20 cellular contexts compared by ENCODE assay signal in the genomic region with DNA sequence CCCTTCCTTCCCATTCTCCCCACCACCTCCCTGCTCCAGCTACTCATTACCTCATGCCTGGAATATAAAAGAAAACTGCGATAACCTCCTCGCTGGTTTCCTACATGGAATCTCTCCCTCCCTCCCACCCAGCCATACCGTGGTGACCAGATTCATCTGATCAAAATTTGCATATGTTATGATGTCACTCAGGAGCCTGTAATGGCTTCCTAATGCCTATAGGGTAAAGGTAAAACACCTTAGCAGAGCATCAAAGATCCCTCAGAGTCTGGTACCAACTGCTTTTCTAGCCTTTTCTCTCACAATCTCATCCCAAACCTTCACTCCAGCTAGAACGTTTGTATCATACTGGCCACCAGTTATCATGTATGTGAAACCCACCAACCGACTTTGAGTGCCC. TPM values are rescaled to one million over a fixed set of nuclear protein-coding genes. Genes with fewer than 3 reads are reported as not detected.
A peak's percentile ranks its signal among the peaks of the same experiment; 100 is the strongest.
DNase-seq lines count a peak whose midpoint lies in the region; ATAC-seq, FAIRE-seq and TF ChIP-seq lines count a peak whose summit lies in the region.
"Had no signal": no experiment of that assay in that cellular context is flagged by ENCODE, and none has a peak within 500 bp of the region (broad histone marks: within the 10 kb centered on the region; RNA-seq: fewer than 3 reads in every experiment).

No MANE protein-coding gene starts in this region.

- no peak for DNase-seq in activated CD4-positive, CD25-positive, alpha-beta regulatory T cell treated with anti-CD3 and anti-CD28 coated beads, Interleukin-2, amount 50 U/mL, for 72 hours
- DNase-seq in HuH-7 (ENCODE audit: low spot score) (peak; percentile 86), type B pancreatic cell (ENCODE audit: extremely low spot score, unreplicated experiment) (no peak), NCI-H2171 (lab: John Stamatoyannopoulos, UW) (no peak), NCI-H2107 (lab: John Stamatoyannopoulos, UW) (no peak), GM12891 (ENCODE audit: insufficient read length, low spot score) (no peak)
- DNase-seq: sigmoid colon had no signal

- H3K4me1 Mint-ChIP-seq in activated T-helper 17 cell treated with anti-CD3 and anti-CD28 coated beads, Interleukin-2, amount 50 U/mL, for 72 hours = peaks cover 5% of the 10 kb centered on the region
- H3K4me1 Mint-ChIP-seq in type B pancreatic cell (ENCODE audit: unreplicated experiment) = peaks cover 15% of the 10 kb centered on the region

- peaks cover 11% of the 10 kb centered on the region for H3K27me3 Mint-ChIP-seq in activated T-helper 17 cell treated with anti-CD3 and anti-CD28 coated beads, Interleukin-2, amount 50 U/mL, for 72 hours
- peaks cover 82% of the 10 kb centered on the region for H3K27me3 Mint-ChIP-seq in type B pancreatic cell

- no peak for FAIRE-seq in GM12891 (lab: Jason Lieb, UNC)
- FAIRE-seq: astrocyte, HTR-8/SVneo, kidney had no signal

- no peaks in the 10 kb centered on the region for H3K9me3 Mint-ChIP-seq in activated T-helper 17 cell treated with anti-CD3 and anti-CD28 coated beads, Interleukin-2, amount 50 U/mL, for 72 hours
- H3K9me3 Mint-ChIP-seq in type B pancreatic cell = no peaks in the 10 kb centered on the region
- H3K9me3 Mint-ChIP-seq: activated T-cell treated with anti-CD3 and anti-CD28 coated beads, Interleukin-2, amount 50 U/mL, for 24 hours; CD4-positive, CD25-positive, alpha-beta regulatory T cell had no signal

- ATAC-seq in activated CD4-positive, CD25-positive, alpha-beta regulatory T cell treated with anti-CD3 and anti-CD28 coated beads, Interleukin-2, amount 50 U/mL, for 24 hours = peak; percentile 37
- ATAC-seq in activated T-helper 17 cell treated with anti-CD3 and anti-CD28 coated beads, Interleukin-2, amount 50 U/mL, for 72 hours (replicated peaks) = peak; percentile 22

- peaks cover 11% of the 10 kb centered on the region for H3K36me3 Mint-ChIP-seq in activated T-helper 17 cell treated with anti-CD3 and anti-CD28 coated beads, Interleukin-2, amount 50 U/mL, for 72 hours (ENCODE audit: low read depth)
- H3K36me3 Mint-ChIP-seq in type B pancreatic cell = no peaks in the 10 kb centered on the region

- H3K4me3 Mint-ChIP-seq in activated T-helper 17 cell treated with anti-CD3 and anti-CD28 coated beads, Interleukin-2, amount 50 U/mL, for 72 hours = no peak overlapping the region
- H3K4me3 Mint-ChIP-seq in type B pancreatic cell = no peak overlapping the region
- H3K4me3 Mint-ChIP-seq: activated T-cell treated with anti-CD3 and anti-CD28 coated beads, Interleukin-2, amount 50 U/mL, for 24 hours had no signal

- peak overlapping the region; percentile 12 for H3K27ac Mint-ChIP-seq in activated T-helper 17 cell treated with anti-CD3 and anti-CD28 coated beads, Interleukin-2, amount 50 U/mL, for 72 hours
- peak overlapping the region; percentile 36 for H3K27ac Mint-ChIP-seq in type B pancreatic cell
- H3K27ac Mint-ChIP-seq: activated T-cell treated with anti-CD3 and anti-CD28 coated beads, Interleukin-2, amount 50 U/mL, for 24 hours had no signal

- no peak for TF ChIP-seq CTCF in type B pancreatic cell (conservative IDR thresholded peaks at IDR 0.05)

- TF ChIP-seq POLR2A in GM12891 (IDR thresholded peaks at IDR 0.05; ENCODE audit: low read depth, low read length) = no peak

TF ChIP-seq in GM12891, 5 proteins besides CTCF, POLR2A, EP300 and RAD21:
- no peak for TF ChIP-seq POLR2AphosphoS5 (IDR thresholded peaks at IDR 0.05; ENCODE audit: low read depth, low read length)
- TF ChIP-seq POU2F2 (IDR thresholded peaks at IDR 0.05; ENCODE audit: low read depth, low read length) = no peak
- no peak for TF ChIP-seq PAX5 (IDR thresholded peaks at IDR 0.05; ENCODE audit: insufficient read depth, low read length, severe bottlenecking)
- no peak for TF ChIP-seq SPI1 (IDR thresholded peaks at IDR 0.05; ENCODE audit: low read depth, low read length)
- TF ChIP-seq TAF1 (IDR thresholded peaks at IDR 0.05; ENCODE audit: low read depth, low read length) = no peak
TF ChIP-seq in GM12891: peak in this region for 0.

RNA-seq across cellular contexts. Expression of a gene that starts 19.6 kb away (rescaled TPM):
- under 1 TPM; 0.22 to 0.82 TPM for total RNA-seq in activated T-helper 17 cell treated with anti-CD3 and anti-CD28 coated beads, Interleukin-2, amount 50 U/mL, for 72 hours
- total RNA-seq in type B pancreatic cell (ENCODE audit: low replicate concordance) = 8.6 and 10.4 TPM in 2 replicates
- not detected for polyA plus RNA-seq in GM12891 (2012; ENCODE audit: low read depth, missing spikeins)
- total RNA-seq: CD4-positive, CD25-positive, alpha-beta regulatory T cell had no signal

RNA-seq across cellular contexts. Expression of a gene that starts 35.6 kb away (rescaled TPM):
- 10 to 100 TPM in 1 of 2 donors, 1 to 10 TPM in 1; 9.1 to 20.0 TPM for total RNA-seq in activated T-helper 17 cell treated with anti-CD3 and anti-CD28 coated beads, Interleukin-2, amount 50 U/mL, for 72 hours
- 19.0 and 20.8 TPM in 2 replicates for total RNA-seq in type B pancreatic cell (ENCODE audit: low replicate concordance)
- polyA plus RNA-seq in GM12891 (2012; ENCODE audit: low read depth, missing spikeins) = 6.2 TPM

RNA-seq across cellular contexts. Expression of a gene that starts 50.6 kb away (rescaled TPM):
- 100 to 1,000 TPM in 1 of 2 donors, 10 to 100 TPM in 1; 56.4 to 125 TPM for total RNA-seq in activated T-helper 17 cell treated with anti-CD3 and anti-CD28 coated beads, Interleukin-2, amount 50 U/mL, for 72 hours
- total RNA-seq in type B pancreatic cell (ENCODE audit: low replicate concordance) = 57.9 and 64.2 TPM in 2 replicates
- 127 TPM for polyA plus RNA-seq in GM12891 (2012; ENCODE audit: low read depth, missing spikeins)

RNA-seq across cellular contexts. Expression of a gene that starts 53.0 kb away (rescaled TPM):
- 100 to 1,000 TPM; 346 to 386 TPM for total RNA-seq in activated T-helper 17 cell treated with anti-CD3 and anti-CD28 coated beads, Interleukin-2, amount 50 U/mL, for 72 hours
- total RNA-seq in type B pancreatic cell (ENCODE audit: low replicate concordance) = 14.0 and 20.4 TPM in 2 replicates
- polyA plus RNA-seq in GM12891 (2012; ENCODE audit: low read depth, missing spikeins) = 74.8 TPM

RNA-seq across cellular contexts. Expression of a gene that starts 57.5 kb away (rescaled TPM):
- total RNA-seq in activated T-helper 17 cell treated with anti-CD3 and anti-CD28 coated beads, Interleukin-2, amount 50 U/mL, for 72 hours = not detected
- not detected in 2 replicates for total RNA-seq in type B pancreatic cell (ENCODE audit: low replicate concordance)
- polyA plus RNA-seq in GM12891 (2012; ENCODE audit: low read depth, missing spikeins) = not detected
- total RNA-seq: astrocyte; CD4-positive, CD25-positive, alpha-beta regulatory T cell; cerebellum; H4; kidney; LHCN-M2; Peyer's patch; sigmoid colon; SK-MEL-5; uterus had no signal
- polyA plus RNA-seq: sigmoid colon had no signal
